In genomic region chr9:137127301-137128157, GRCh38 we compare ENCODE assay signal across 8 cellular contexts. TPM values are rescaled to one million over a fixed set of nuclear protein-coding genes. Genes with fewer than 3 reads are reported as not detected.
A peak's percentile ranks its signal among the peaks of the same experiment; 100 is the strongest.
DNase-seq lines count a peak whose midpoint lies in the region; ATAC-seq, FAIRE-seq and TF ChIP-seq lines count a peak whose summit lies in the region.

No MANE protein-coding gene starts in this region.

- TF ChIP-seq POLR2A in right lobe of liver (IDR thresholded peaks at IDR 0.05) (no peak), H54 (IDR thresholded peaks at IDR 0.05; ENCODE audit: low read depth, low read length) (no peak)

- H3K36me3 ChIP-seq in CD4-positive, CD25-positive, alpha-beta regulatory T cell (ENCODE audit: control insufficient read depth, insufficient read depth, low read length) = no peaks in the 10 kb centered on the region
- H3K36me3 ChIP-seq in right lobe of liver = no peaks in the 10 kb centered on the region

- peaks cover 9 to 36% (median 23%) of the 10 kb centered on the region in 4 donors for H3K4me1 Mint-ChIP-seq in CD4-positive, CD25-positive, alpha-beta regulatory T cell
- H3K4me1 Mint-ChIP-seq in activated naive CD4-positive, alpha-beta T cell treated with anti-CD3 and anti-CD28 coated beads, Interleukin-2, amount 50 U/mL, for 24 hours = peaks cover 25% of the 10 kb centered on the region

- ATAC-seq in CD4-positive, CD25-positive, alpha-beta regulatory T cell (ENCODE audit: low read depth in 2 of 2) = no peak
- ATAC-seq in right lobe of liver = no peak
- no peak for ATAC-seq in left lobe of liver

- peaks cover 0 to 1% (median 0%) of the 10 kb centered on the region in 7 donors for H3K9me3 Mint-ChIP-seq in CD4-positive, CD25-positive, alpha-beta regulatory T cell
- no peaks in the 10 kb centered on the region for H3K9me3 Mint-ChIP-seq in activated naive CD4-positive, alpha-beta T cell treated with anti-CD3 and anti-CD28 coated beads, Interleukin-2, amount 50 U/mL, for 24 hours

- no peak for TF ChIP-seq CTCF in right lobe of liver (IDR thresholded peaks at IDR 0.05)

- H3K4me3 ChIP-seq in CD4-positive, CD25-positive, alpha-beta regulatory T cell (ENCODE audit: low read depth, low read length) = peak overlapping the region; percentile 76
- peak overlapping the region in 1 of 3 donors; percentile 13 for H3K4me3 ChIP-seq in right lobe of liver

- peak overlapping the region; percentile 91 to 94 (median 94) for H3K4me3 Mint-ChIP-seq in CD4-positive, CD25-positive, alpha-beta regulatory T cell
- H3K4me3 Mint-ChIP-seq in activated naive CD4-positive, alpha-beta T cell treated with anti-CD3 and anti-CD28 coated beads, Interleukin-2, amount 50 U/mL, for 24 hours = peak overlapping the region; percentile 94

- peak; percentile 22 to 75 (median 39) for DNase-seq in CD4-positive, CD25-positive, alpha-beta regulatory T cell
- DNase-seq in Kasumi-1 (lab: John Stamatoyannopoulos, UW) (peak; percentile 72 to 75), right lobe of liver (no peak), H54 (ENCODE audit: insufficient read length, low spot score) (no peak), left lobe of liver (ENCODE audit: low spot score) (no peak), NCI-H1930 (lab: John Stamatoyannopoulos, UW) (no peak), T1000 (lab: John Stamatoyannopoulos, UW) (no peak)

- no peak for FAIRE-seq in H54 (lab: Jason Lieb, UNC)

- peak overlapping the region; percentile 84 for H3K27ac ChIP-seq in CD4-positive, CD25-positive, alpha-beta regulatory T cell (ENCODE audit: insufficient read depth, low read length, poor library complexity, severe bottlenecking)
- peak overlapping the region in 2 of 3 donors; percentile 24 to 54 for H3K27ac ChIP-seq in right lobe of liver

- H3K4me1 ChIP-seq in CD4-positive, CD25-positive, alpha-beta regulatory T cell (ENCODE audit: control insufficient read depth, insufficient read depth, low read length, poor library complexity, severe bottlenecking) = peaks cover 30% of the 10 kb centered on the region
- H3K4me1 ChIP-seq in right lobe of liver = peaks cover 0 to 15% (median 4%) of the 10 kb centered on the region in 4 donors

- 25% methylated on average over 22 of the region's 24 CpGs for WGBS in right lobe of liver (ENCODE audit: insufficient coverage, low coverage, low lambda C conversion rate, missing lambda C conversion rate)

- no peaks in the 10 kb centered on the region for H3K9me3 ChIP-seq in CD4-positive, CD25-positive, alpha-beta regulatory T cell (ENCODE audit: control insufficient read depth in 2 of 2, low read length in 2 of 2)
- no peaks in the 10 kb centered on the region for H3K9me3 ChIP-seq in right lobe of liver

- intact Hi-C loops in right lobe of liver (cut with DNase I) = no loop called here

- H3K36me3 Mint-ChIP-seq in CD4-positive, CD25-positive, alpha-beta regulatory T cell = no peaks in the 10 kb centered on the region
- no peaks in the 10 kb centered on the region for H3K36me3 Mint-ChIP-seq in activated naive CD4-positive, alpha-beta T cell treated with anti-CD3 and anti-CD28 coated beads, Interleukin-2, amount 50 U/mL, for 24 hours

- H3K27me3 Mint-ChIP-seq in CD4-positive, CD25-positive, alpha-beta regulatory T cell = peaks cover 7% of the 10 kb centered on the region
- no peaks in the 10 kb centered on the region for H3K27me3 Mint-ChIP-seq in activated naive CD4-positive, alpha-beta T cell treated with anti-CD3 and anti-CD28 coated beads, Interleukin-2, amount 50 U/mL, for 24 hours

- H3K27me3 ChIP-seq in CD4-positive, CD25-positive, alpha-beta regulatory T cell (ENCODE audit: control insufficient read depth, insufficient read depth, low read length) = no peaks in the 10 kb centered on the region
- no peaks in the 10 kb centered on the region for H3K27me3 ChIP-seq in right lobe of liver

- peak overlapping the region; percentile 94 to 98 (median 97) for H3K27ac Mint-ChIP-seq in CD4-positive, CD25-positive, alpha-beta regulatory T cell
- peak overlapping the region; percentile 95 for H3K27ac Mint-ChIP-seq in activated naive CD4-positive, alpha-beta T cell treated with anti-CD3 and anti-CD28 coated beads, Interleukin-2, amount 50 U/mL, for 24 hours

RNA-seq across cellular contexts. Expression of gene GRIN1, which starts 11.4 kb away (rescaled TPM):
- not detected for total RNA-seq in CD4-positive, CD25-positive, alpha-beta regulatory T cell
- polyA plus RNA-seq in CD4-positive, CD25-positive, alpha-beta regulatory T cell = not detected
- total RNA-seq in right lobe of liver (not detected), left lobe of liver (not detected)

RNA-seq across cellular contexts. Expression of gene DPP7, which starts 13.0 kb away (rescaled TPM):
- 343 TPM for total RNA-seq in CD4-positive, CD25-positive, alpha-beta regulatory T cell
- 100 to 1,000 TPM; 119 to 164 (median 153) TPM for polyA plus RNA-seq in CD4-positive, CD25-positive, alpha-beta regulatory T cell
- total RNA-seq in right lobe of liver (10 to 100 TPM; 62.2 to 86.2 (median 66.2) TPM), left lobe of liver (87.0 TPM)

RNA-seq across cellular contexts. Expression of gene MAN1B1, which starts 40.7 kb away (rescaled TPM):
- 71.3 TPM for total RNA-seq in CD4-positive, CD25-positive, alpha-beta regulatory T cell
- polyA plus RNA-seq in CD4-positive, CD25-positive, alpha-beta regulatory T cell = 10 to 100 TPM; 42.1 to 53.5 (median 45.7) TPM
- total RNA-seq in right lobe of liver (10 to 100 TPM; 24.0 to 39.1 (median 28.8) TPM), left lobe of liver (27.4 TPM)

RNA-seq across cellular contexts. Expression of gene LRRC26, which starts 42.3 kb away (rescaled TPM):
- total RNA-seq in CD4-positive, CD25-positive, alpha-beta regulatory T cell = not detected
- not detected for polyA plus RNA-seq in CD4-positive, CD25-positive, alpha-beta regulatory T cell
- under 1 TPM in 2 of 6 experiments, not detected in 4; 0.17 to 0.18 TPM for total RNA-seq in right lobe of liver
- not detected for total RNA-seq in left lobe of liver

RNA-seq across cellular contexts. Expression of gene TMEM210, which starts 44.3 kb away (rescaled TPM):
- not detected for total RNA-seq in CD4-positive, CD25-positive, alpha-beta regulatory T cell
- not detected for polyA plus RNA-seq in CD4-positive, CD25-positive, alpha-beta regulatory T cell
- total RNA-seq in right lobe of liver (not detected), left lobe of liver (not detected)

Comparison
In these comparisons a context has a peak if more than half of its experiments do, and no peak if none do; other contexts are left out.
1. DNase-seq: peak in CD4-positive, CD25-positive, alpha-beta regulatory T cell (3 of 3) and Kasumi-1 (2 of 2); none in right lobe of liver (0 of 3), H54 (single experiment), left lobe of liver (single experiment), NCI-H1930 (0 of 2) and T1000 (single experiment).